1 cellular context compared by ENCODE assay signal in the genomic region with DNA sequence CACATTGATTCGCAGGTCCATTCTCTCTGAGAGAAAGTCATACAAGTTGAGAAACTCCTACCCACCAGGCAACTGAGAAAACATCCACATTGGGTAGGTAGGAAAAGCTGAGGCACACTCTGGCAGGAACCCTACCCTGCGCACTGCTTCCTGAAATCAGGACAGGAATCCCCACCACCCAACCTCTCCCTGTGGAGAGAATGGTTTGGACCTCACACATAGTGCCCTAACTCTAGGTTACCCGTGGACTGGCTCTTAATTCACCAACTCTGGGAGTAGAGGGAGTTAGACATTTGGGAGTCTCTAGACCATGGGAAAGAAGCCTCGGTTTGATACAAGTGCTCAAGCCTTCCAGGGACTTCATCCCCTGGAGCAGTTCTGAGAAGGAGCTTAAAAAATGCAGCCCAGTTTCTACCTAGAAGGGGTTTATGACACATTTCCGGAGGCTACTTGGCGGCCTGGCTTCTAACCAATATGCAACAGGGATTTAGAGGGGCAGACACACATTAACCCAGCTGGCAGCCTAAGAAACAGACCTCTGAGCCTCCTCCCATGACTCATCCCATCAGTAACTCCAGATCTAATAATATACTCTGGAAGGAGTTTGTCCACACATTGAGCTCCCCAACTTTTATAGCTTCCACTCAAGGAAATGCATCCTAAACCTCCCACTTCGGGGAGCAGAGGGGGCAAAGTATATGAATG.
TF ChIP-seq lines count a peak whose summit lies in the region.

No MANE protein-coding gene starts in this region.

TF ChIP-seq in endothelial cell of umbilical vein, 7 proteins besides CTCF, POLR2A, EP300 and RAD21 (continued from another document):
- peak; percentile 19 for TF ChIP-seq FOS (IDR thresholded peaks at IDR 0.05; ENCODE audit: borderline replicate concordance, insufficient read depth, low read length)
